10 cellular contexts compared by ENCODE assay signal in the genomic region with DNA sequence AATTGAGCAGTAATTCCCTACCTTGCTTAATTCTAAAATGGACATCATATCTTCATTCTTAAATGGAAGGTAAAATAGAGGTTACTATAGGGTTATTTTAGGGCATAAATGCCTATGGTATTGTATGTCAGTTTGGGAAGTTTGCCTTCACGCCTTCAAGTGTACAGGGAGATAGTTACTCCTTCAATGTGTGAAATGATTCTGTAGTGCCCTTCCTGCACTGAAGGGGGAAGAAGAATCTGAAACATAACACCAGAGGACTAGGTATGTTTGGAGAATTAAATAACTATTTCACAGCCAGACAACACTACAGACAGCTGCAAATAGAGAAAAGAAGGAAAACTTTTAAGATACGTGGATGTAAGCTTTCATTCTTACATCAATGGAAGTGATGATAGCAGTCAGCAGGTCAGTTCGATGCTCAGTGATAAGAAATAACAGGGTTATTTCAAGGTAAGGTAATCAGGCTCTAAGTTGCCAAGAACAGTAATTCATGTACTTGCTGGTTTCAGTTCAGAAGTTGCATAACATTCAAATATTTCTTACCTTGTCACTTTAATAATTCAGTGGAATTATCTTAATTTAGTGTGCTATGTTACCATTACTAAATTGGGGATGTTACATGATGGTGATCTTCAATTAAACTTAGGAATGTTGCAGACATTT. TPM values are rescaled to one million over a fixed set of nuclear protein-coding genes. Genes with fewer than 3 reads are reported as not detected.
A peak's percentile ranks its signal among the peaks of the same experiment; 100 is the strongest.
DNase-seq lines count a peak whose midpoint lies in the region; TF ChIP-seq lines count a peak whose summit lies in the region.
"Had no signal": no experiment of that assay in that cellular context is flagged by ENCODE, and none has a peak within 500 bp of the region (broad histone marks: within the 10 kb centered on the region; RNA-seq: fewer than 3 reads in every experiment).

No MANE protein-coding gene starts in this region.

- intact Hi-C loops in colonic mucosa (cut with DNase I) = loop anchor here (10.0 kb wide), 1 partner anchor 416 kb away; no protein-coding TSS in a partner anchor
- intact Hi-C loops in activated T-helper 1 cell treated with anti-CD3 and anti-CD28 coated beads, Interleukin-12 subunit alpha, Interleukin-12 subunit beta, Interleukin-2, Interleukin-4 antibody, amounts not matched to agents 30 ng/mL and 10 ng/mL and 1 ng/mL, durations not matched to agents 14 hours and 24 hours and 36 hours (cut with micrococcal nuclease) = no loop called here

- H3K9ac ChIP-seq in colonic mucosa (ENCODE audit: low read depth in 2 of 2, low read length in 2 of 2) = no peak overlapping the region

- H3K4me1 ChIP-seq in colonic mucosa = no peaks in the 10 kb centered on the region

- H3K9me3 Mint-ChIP-seq in neural crest cell = no peaks in the 10 kb centered on the region
- H3K9me3 Mint-ChIP-seq in activated T-helper 1 cell treated with anti-CD3 and anti-CD28 coated beads, Interleukin-12 subunit alpha, Interleukin-12 subunit beta, Interleukin-2, Interleukin-4 antibody, amounts not matched to agents 30 ng/mL and 10 ng/mL and 1 ng/mL, durations not matched to agents 14 hours and 24 hours and 36 hours = no peaks in the 10 kb centered on the region

- H3K36me3 ChIP-seq in colonic mucosa = no peaks in the 10 kb centered on the region

- no peak overlapping the region for H3K27ac Mint-ChIP-seq in neural crest cell (ENCODE audit: unreplicated experiment)
- no peak overlapping the region for H3K27ac Mint-ChIP-seq in activated T-helper 1 cell treated with anti-CD3 and anti-CD28 coated beads, Interleukin-12 subunit alpha, Interleukin-12 subunit beta, Interleukin-2, Interleukin-4 antibody, amounts not matched to agents 30 ng/mL and 10 ng/mL and 1 ng/mL, durations not matched to agents 14 hours and 24 hours and 36 hours

- in situ Hi-C loops in G401 (cut with HindIII; ENCODE audit: low sequenced_read_pairs) = no loop called here

- DNase-seq in G401 (ENCODE audit: low spot score) (peak; percentile 49), LHCN-M2 (ENCODE audit: low read depth) (peak; percentile 11), choroid plexus epithelial cell (ENCODE audit: low read depth) (peak; percentile 61), neural crest cell (ENCODE audit: low read depth, low spot score) (no peak), colonic mucosa (no peak), AG08396 (ENCODE audit: low spot score) (no peak)
- no peak for DNase-seq in activated T-helper 1 cell treated with anti-CD3 and anti-CD28 coated beads, Interleukin-12 subunit alpha, Interleukin-12 subunit beta, Interleukin-2, Interleukin-4 antibody, amounts not matched to agents 30 ng/mL and 10 ng/mL and 1 ng/mL, durations not matched to agents 14 hours and 24 hours and 36 hours (ENCODE audit: low spot score)
- DNase-seq: activated CD4-positive, alpha-beta T cell treated with anti-CD3 and anti-CD28 coated beads, Interleukin-2, amount 50 U/mL, for 1 hour; amniotic stem cell had no signal

- H3K9me3 ChIP-seq in colonic mucosa = no peaks in the 10 kb centered on the region

- peak; percentile 57 for TF ChIP-seq CTCF in choroid plexus epithelial cell (conservative IDR thresholded peaks at IDR 0.05; ENCODE audit: low read depth, low read length)
- peak; percentile 38 for TF ChIP-seq CTCF in neural crest cell (conservative IDR thresholded peaks at IDR 0.05)
- no peak for TF ChIP-seq CTCF in colonic mucosa (IDR thresholded peaks at IDR 0.05)

- H3K27me3 Mint-ChIP-seq in neural crest cell (ENCODE audit: low read depth) = no peaks in the 10 kb centered on the region
- peaks cover 2% of the 10 kb centered on the region for H3K27me3 Mint-ChIP-seq in activated T-helper 1 cell treated with anti-CD3 and anti-CD28 coated beads, Interleukin-12 subunit alpha, Interleukin-12 subunit beta, Interleukin-2, Interleukin-4 antibody, amounts not matched to agents 30 ng/mL and 10 ng/mL and 1 ng/mL, durations not matched to agents 14 hours and 24 hours and 36 hours (ENCODE audit: insufficient read depth)

- peak overlapping the region; percentile 45 for H3K4me3 Mint-ChIP-seq in neural crest cell
- H3K4me3 Mint-ChIP-seq in activated T-helper 1 cell treated with anti-CD3 and anti-CD28 coated beads, Interleukin-12 subunit alpha, Interleukin-12 subunit beta, Interleukin-2, Interleukin-4 antibody, amounts not matched to agents 30 ng/mL and 10 ng/mL and 1 ng/mL, durations not matched to agents 14 hours and 24 hours and 36 hours = no peak overlapping the region

- H3K4me3 ChIP-seq in choroid plexus epithelial cell (ENCODE audit: low read depth, low read length) = no peak overlapping the region
- H3K4me3 ChIP-seq in colonic mucosa = no peak overlapping the region

- H3K4me1 Mint-ChIP-seq in neural crest cell = peaks cover 28% of the 10 kb centered on the region
- peaks cover 23% of the 10 kb centered on the region for H3K4me1 Mint-ChIP-seq in activated T-helper 1 cell treated with anti-CD3 and anti-CD28 coated beads, Interleukin-12 subunit alpha, Interleukin-12 subunit beta, Interleukin-2, Interleukin-4 antibody, amounts not matched to agents 30 ng/mL and 10 ng/mL and 1 ng/mL, durations not matched to agents 14 hours and 24 hours and 36 hours (ENCODE audit: low read depth)

- no peaks in the 10 kb centered on the region for H3K27me3 ChIP-seq in colonic mucosa

- no peak overlapping the region for H3K27ac ChIP-seq in colonic mucosa
- H3K27ac ChIP-seq: RWPE1 had no signal

- no peaks in the 10 kb centered on the region for H3K36me3 Mint-ChIP-seq in neural crest cell (ENCODE audit: low read depth)
- peaks cover 10% of the 10 kb centered on the region for H3K36me3 Mint-ChIP-seq in activated T-helper 1 cell treated with anti-CD3 and anti-CD28 coated beads, Interleukin-12 subunit alpha, Interleukin-12 subunit beta, Interleukin-2, Interleukin-4 antibody, amounts not matched to agents 30 ng/mL and 10 ng/mL and 1 ng/mL, durations not matched to agents 14 hours and 24 hours and 36 hours (ENCODE audit: low read depth)

RNA-seq across cellular contexts. Expression of a gene that starts 4.0 kb away (rescaled TPM):
- total RNA-seq in G401 (2014; rRNA removed; shearing (Covaris generic)) = 29.0 and 41.2 TPM in 2 replicates
- 18.9 and 25.6 TPM in 2 replicates for total RNA-seq in LHCN-M2 (2014; rRNA removed)
- polyA plus RNA-seq in LHCN-M2 (2012) = 34.9 TPM
- 42.7 and 52.7 TPM in 2 replicates for total RNA-seq in neural crest cell
- 10 to 100 TPM; 43.7 to 67.3 TPM for total RNA-seq in colonic mucosa
- 28.4 and 30.3 TPM in 2 replicates for total RNA-seq in activated T-helper 1 cell treated with anti-CD3 and anti-CD28 coated beads, Interleukin-12 subunit alpha, Interleukin-12 subunit beta, Interleukin-2, Interleukin-4 antibody, amounts not matched to agents 30 ng/mL and 10 ng/mL and 1 ng/mL, durations not matched to agents 14 hours and 24 hours and 36 hours

RNA-seq across cellular contexts. Expression of a gene that starts 4.2 kb away (rescaled TPM):
- 2.5 and 4.1 TPM in 2 replicates for total RNA-seq in G401 (2014; rRNA removed; shearing (Covaris generic))
- 0.26 and 0.29 TPM in 2 replicates for total RNA-seq in LHCN-M2 (2014; rRNA removed)
- 0.66 TPM for polyA plus RNA-seq in LHCN-M2 (2012)
- 1.4 and 1.8 TPM in 2 replicates for total RNA-seq in neural crest cell
- under 1 TPM; 0.13 to 0.49 TPM for total RNA-seq in colonic mucosa
- total RNA-seq in activated T-helper 1 cell treated with anti-CD3 and anti-CD28 coated beads, Interleukin-12 subunit alpha, Interleukin-12 subunit beta, Interleukin-2, Interleukin-4 antibody, amounts not matched to agents 30 ng/mL and 10 ng/mL and 1 ng/mL, durations not matched to agents 14 hours and 24 hours and 36 hours = 0.36 TPM in 1 of 2 replicates, not detected in the other

Comparison
In these comparisons a context has a peak if more than half of its experiments do, and no peak if none do; other contexts are left out.
1. DNase-seq: peak in G401 (single experiment), LHCN-M2 (single experiment) and choroid plexus epithelial cell (single experiment); none in neural crest cell (single experiment), colonic mucosa (single experiment), AG08396 (single experiment) and activated T-helper 1 cell treated with anti-CD3 and anti-CD28 coated beads, Interleukin-12 subunit alpha, Interleukin-12 subunit beta, Interleukin-2, Interleukin-4 antibody, amounts not matched to agents 30 ng/mL and 10 ng/mL and 1 ng/mL, durations not matched to agents 14 hours and 24 hours and 36 hours (single experiment).